In the genomic region with DNA sequence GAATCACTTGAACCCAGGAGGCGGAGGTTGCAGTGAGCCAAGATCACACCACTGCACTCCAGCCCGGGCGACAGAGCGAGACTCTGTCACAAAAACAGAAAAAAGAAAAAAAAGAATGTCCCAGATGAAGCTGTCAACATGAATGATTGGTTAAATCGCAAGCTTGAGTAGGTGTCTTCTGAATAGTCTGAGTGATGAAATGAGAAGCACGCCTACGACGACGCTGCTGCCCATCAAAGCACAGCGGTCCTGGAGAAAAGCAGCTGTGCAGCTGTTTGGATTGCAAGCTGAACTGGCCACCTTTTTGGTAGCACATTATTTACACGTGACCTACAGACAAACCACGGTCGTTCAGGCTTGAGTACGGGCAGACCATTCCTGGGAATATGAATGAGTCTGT, we compare ENCODE assay signal across 24 cellular contexts. TPM values are rescaled to one million over a fixed set of nuclear protein-coding genes. Genes with fewer than 3 reads are reported as not detected.
DNase-seq lines count a peak whose midpoint lies in the region; ATAC-seq and TF ChIP-seq lines count a peak whose summit lies in the region.
"Had no signal": no experiment of that assay in that cellular context is flagged by ENCODE, and none has a peak within 500 bp of the region (broad histone marks: within the 10 kb centered on the region; RNA-seq: fewer than 3 reads in every experiment).

No MANE protein-coding gene starts in this region.

- no TSS peak for BruUV-seq in PC-3 (replicated peaks; lab: Mats Ljungman, UMichigan)

- intact Hi-C loops in psoas muscle (cut with DNase I), result no loop called here
- intact Hi-C loops in PC-3 (cut with micrococcal nuclease), result no loop called here

- H4K20me1 ChIP-seq in PC-3 (ENCODE audit: low read length), result no peaks in the 10 kb centered on the region

- no peak overlapping the region for H3K9ac ChIP-seq in PC-3 (ENCODE audit: low read length)

- H3K27ac ChIP-seq in psoas muscle (peak overlapping the region; percentile 41), PC-3 (ENCODE audit: low read length) (no peak overlapping the region)
- H3K27ac ChIP-seq: 22Rv1, C4-2B, PC-9, SJSA1 had no signal

- no peak overlapping the region for H3K4me3 ChIP-seq in psoas muscle
- no peak overlapping the region for H3K4me3 ChIP-seq in PC-3 (ENCODE audit: low read length)
- H3K4me3 ChIP-seq: GM23338, PC-9, SJSA1 had no signal

- TF ChIP-seq CTCF in psoas muscle (IDR thresholded peaks at IDR 0.05) (no peak), PC-3 (conservative IDR thresholded peaks at IDR 0.05; ENCODE audit: low read depth, low read length) (no peak)

- POLR2A ChIA-PET in PC-3 (lab: Charles Lee; ENCODE audit: unreplicated experiment), result no interaction called here

- no peaks in the 10 kb centered on the region for H3K9me2 ChIP-seq in PC-3 (replicated peaks; ENCODE audit: low read length)

- ATAC-seq in psoas muscle, result peak; percentile 46 to 84 (median 73)
- no peak for ATAC-seq in HG03175 (IDR thresholded peaks at IDR 0.05; ENCODE audit: unreplicated experiment)
- ATAC-seq in PC-3, result no peak
- ATAC-seq: CD8-positive, alpha-beta T cell; GM23338 had no signal

- CTCF ChIA-PET in PC-3 (lab: Charles Lee), result no interaction called here

- 63 to 76% (median 66%) methylated on average over 14 of the region's 14 CpGs for WGBS in psoas muscle, 3 donors

- no peaks in the 10 kb centered on the region for H3K79me2 ChIP-seq in PC-3 (ENCODE audit: low read length)

- peak; percentile 46 for DNase-seq in NCI-H2227 (lab: John Stamatoyannopoulos, UW; ENCODE audit: unreplicated experiment)
- DNase-seq in NCI-H2227 treated with DMSO at 0.1 percent for 48 hours (lab: John Stamatoyannopoulos, UW), result no peak
- peak; percentile 15 for DNase-seq in glomerular visceral epithelial cell (ENCODE audit: extremely low spot score)
- DNase-seq in psoas muscle, result no peak
- DNase-seq in PC-3, result no peak
- DNase-seq in NCI-H187 (lab: John Stamatoyannopoulos, UW), result no peak
- DNase-seq: Caco-2; CD8-positive, alpha-beta T cell; H9; HFFc6; NCI-H1048; NCI-H1417; NCI-H1694; NCI-H2081; NCI-H524; NCI-H774; PC-9; Right ventricle myocardium superior; RPMI8226 had no signal

- H3K4me1 ChIP-seq in psoas muscle (peaks cover 21% of the 10 kb centered on the region), PC-3 (ENCODE audit: insufficient read depth, low read length) (no peaks in the 10 kb centered on the region)
- H3K4me1 ChIP-seq: Caco-2 had no signal

- peaks cover 0 to 2% of the 10 kb centered on the region in 2 donors for H3K36me3 ChIP-seq in psoas muscle (ENCODE audit: insufficient read depth in 1 of 2, low read depth in 1 of 2)
- no peaks in the 10 kb centered on the region for H3K36me3 ChIP-seq in PC-3 (ENCODE audit: low read depth, low read length)

- H2AFZ ChIP-seq in PC-3 (ENCODE audit: low read length), result no peak overlapping the region
- H2AFZ ChIP-seq: GM23338, PC-9 had no signal

- no peaks in the 10 kb centered on the region for H3K9me3 ChIP-seq in psoas muscle
- H3K9me3 ChIP-seq in PC-3 (ENCODE audit: low read length), result no peaks in the 10 kb centered on the region
- H3K9me3 ChIP-seq: Caco-2, SJSA1 had no signal

- no peak overlapping the region for H3K4me2 ChIP-seq in PC-3 (ENCODE audit: low read length)
- H3K4me2 ChIP-seq: GM23338, PC-9 had no signal

- no peaks in the 10 kb centered on the region for H3K27me3 ChIP-seq in psoas muscle (ENCODE audit: insufficient read depth in 3 of 3, low read length in 2 of 3)
- no peaks in the 10 kb centered on the region for H3K27me3 ChIP-seq in PC-3 (ENCODE audit: low read length)
- H3K27me3 ChIP-seq: SJSA1 had no signal

- H3F3A ChIP-seq in PC-3 (ENCODE audit: low read length, unreplicated experiment), result no peaks in the 10 kb centered on the region

RNA-seq across cellular contexts. Expression of a gene that starts 12.5 kb away (rescaled TPM):
- 10 to 100 TPM; 43.6 to 77.8 (median 51.9) TPM for total RNA-seq in psoas muscle
- 100 to 1,000 TPM in 1 of 3 donors, 10 to 100 TPM in 1, 1 to 10 TPM in 1; 9.0 to 134 (median 32.8) TPM for polyA plus RNA-seq in psoas muscle
- total RNA-seq in PC-3 (2014; rRNA removed), result 6.2 and 9.9 TPM in 2 replicates

Comparison
In these comparisons a context has a peak if more than half of its experiments do, and no peak if none do; other contexts are left out.
1. DNase-seq: peak in NCI-H2227 (single experiment) and glomerular visceral epithelial cell (single experiment); none in NCI-H2227 treated with DMSO at 0.1 percent for 48 hours (single experiment), psoas muscle (0 of 2), PC-3 (single experiment) and NCI-H187 (0 of 2).
2. ATAC-seq: peak in psoas muscle (4 of 4); none in HG03175 (single experiment) and PC-3 (single experiment).